ENCODE assay signal across 17 cellular contexts in the genomic region with DNA sequence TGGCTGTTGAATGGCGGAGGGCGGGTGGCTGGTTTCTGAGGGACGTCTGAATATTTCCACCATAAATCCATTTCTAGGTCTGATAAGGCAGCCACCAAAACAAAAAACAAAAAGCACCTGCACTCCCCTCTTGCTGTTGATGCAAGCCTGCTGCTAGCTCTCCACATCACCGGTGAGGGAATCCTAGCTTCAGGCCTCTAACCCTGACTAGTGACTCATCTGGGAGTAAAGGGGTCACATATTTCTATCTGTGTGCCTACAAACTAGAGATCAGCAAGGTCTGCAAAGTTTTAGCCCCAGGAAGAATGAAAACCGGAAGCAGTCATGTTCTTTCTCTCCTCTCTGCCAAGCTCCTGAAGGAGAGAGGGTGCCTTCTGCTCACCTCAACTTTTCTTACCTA. TPM values are rescaled to one million over a fixed set of nuclear protein-coding genes. Genes with fewer than 3 reads are reported as not detected.
"Had no signal": no experiment of that assay in that cellular context is flagged by ENCODE, and none has a peak within 500 bp of the region (broad histone marks: within the 10 kb centered on the region; RNA-seq: fewer than 3 reads in every experiment).

No MANE protein-coding gene starts in this region.

- H3K4me1 Mint-ChIP-seq: endodermal cell had no signal

- H3K27me3 ChIP-seq: brain microvascular endothelial cell, dorsolateral prefrontal cortex, tibial nerve had no signal

- H3K27ac ChIP-seq: brain microvascular endothelial cell, left ventricle myocardium inferior, psoas muscle, tibial nerve had no signal

- H3K4me1 ChIP-seq: psoas muscle had no signal

- ATAC-seq: naive thymus-derived CD4-positive, alpha-beta T cell; psoas muscle; right cardiac atrium; stimulated activated naive CD8-positive, alpha-beta T cell treated with anti-CD3 and anti-CD28 coated beads, Interleukin-15, Interleukin-2, amounts not matched to agents 100 U/mL and 50 U/mL, for 24 hours had no signal

- H3K36me3 ChIP-seq: brain microvascular endothelial cell had no signal

- H3K4me3 Mint-ChIP-seq: activated naive CD8-positive, alpha-beta T cell treated with anti-CD3 and anti-CD28 coated beads, Interleukin-2, amount 10 ng/mL, durations not matched to agents 7 days and 5 days; endodermal cell; naive thymus-derived CD4-positive, alpha-beta T cell had no signal

- DNase-seq: activated naive CD8-positive, alpha-beta T cell treated with anti-CD3 and anti-CD28 coated beads, Interleukin-2, amount 10 ng/mL, durations not matched to agents 7 days and 5 days; amygdala; brain microvascular endothelial cell; central memory CD4-positive, alpha-beta T cell; endodermal cell; left ventricle myocardium inferior; mammary epithelial cell; naive thymus-derived CD4-positive, alpha-beta T cell; psoas muscle; right cardiac atrium; stimulated activated naive CD8-positive, alpha-beta T cell treated with anti-CD3 and anti-CD28 coated beads, Interleukin-15, Interleukin-2, amounts not matched to agents 100 U/mL and 50 U/mL, for 24 hours; substantia nigra; T-helper 9 cell had no signal

- H3K27ac Mint-ChIP-seq: activated naive CD8-positive, alpha-beta T cell treated with anti-CD3 and anti-CD28 coated beads, Interleukin-2, amount 10 ng/mL, durations not matched to agents 7 days and 5 days; endodermal cell had no signal

- H3K9me3 ChIP-seq: left ventricle myocardium inferior, psoas muscle, tibial nerve had no signal

- H3K27me3 Mint-ChIP-seq: activated naive CD8-positive, alpha-beta T cell treated with anti-CD3 and anti-CD28 coated beads, Interleukin-2, amount 10 ng/mL, durations not matched to agents 7 days and 5 days had no signal

- H3K4me3 ChIP-seq: dorsolateral prefrontal cortex, left ventricle myocardium inferior, psoas muscle, skin epidermis, tibial nerve had no signal

RNA-seq across cellular contexts. Expression of a gene that starts 21.8 kb away (rescaled TPM):
- total RNA-seq: epithelial cell of proximal tubule, left ventricle myocardium inferior had no signal
- polyA plus RNA-seq: naive thymus-derived CD4-positive, alpha-beta T cell; right cardiac atrium had no signal
